25 cellular contexts compared by ENCODE assay signal in genomic region chr12:116920939-116921338, GRCh38. TPM values are rescaled to one million over a fixed set of nuclear protein-coding genes. Genes with fewer than 3 reads are reported as not detected.
DNase-seq lines count a peak whose midpoint lies in the region; ATAC-seq and TF ChIP-seq lines count a peak whose summit lies in the region.
"Had no signal": no experiment of that assay in that cellular context is flagged by ENCODE, and none has a peak within 500 bp of the region (broad histone marks: within the 10 kb centered on the region; RNA-seq: fewer than 3 reads in every experiment).

No MANE protein-coding gene starts in this region.

- POLR2A ChIA-PET in HEK293 (lab: Yijun Ruan, JAX) = interaction anchor here (0.8 kb wide), 1 partner anchor 10 kb away, joined by 3 read pairs; the partner anchor contains the start of gene FBXW8
- POLR2A ChIA-PET in naive thymus-derived CD8-positive, alpha-beta T cell (lab: Charles Lee) = no interaction called here

- H3K4me3 Mint-ChIP-seq in activated naive CD8-positive, alpha-beta T cell treated with anti-CD3 and anti-CD28 coated beads for 36 hours = no peak overlapping the region
- peak overlapping the region in 8 of 10 donors; percentile 33 to 81 (median 58) for H3K4me3 Mint-ChIP-seq in naive thymus-derived CD8-positive, alpha-beta T cell
- H3K4me3 Mint-ChIP-seq: activated CD4-positive, alpha-beta T cell treated with anti-CD3 and anti-CD28 coated beads for 36 hours; immature natural killer cell; nephron; stimulated activated effector memory CD8-positive, alpha-beta T cell treated with anti-CD3 and anti-CD28 coated beads, Interleukin-12 subunit alpha, Interleukin-12 subunit beta, amount 100 ng/mL, for 72 hours had no signal

- ATAC-seq in naive thymus-derived CD8-positive, alpha-beta T cell = no peak
- no peak for ATAC-seq in GM19467 (IDR thresholded peaks at IDR 0.05; ENCODE audit: unreplicated experiment)
- ATAC-seq in HG03280 (IDR thresholded peaks at IDR 0.05; ENCODE audit: unreplicated experiment) = no peak
- no peak for ATAC-seq in GM18867 (IDR thresholded peaks at IDR 0.05; ENCODE audit: unreplicated experiment)
- ATAC-seq: activated CD4-positive, alpha-beta T cell treated with anti-CD3 and anti-CD28 coated beads for 36 hours; activated naive CD4-positive, alpha-beta T cell treated with anti-CD3 and anti-CD28 coated beads, Interleukin-2, amount 50 U/mL, for 72 hours; left lobe of liver; pancreas; stimulated activated effector memory CD8-positive, alpha-beta T cell treated with anti-CD3 and anti-CD28 coated beads, Interleukin-12 subunit alpha, Interleukin-12 subunit beta, amount 100 ng/mL, for 72 hours had no signal

- peaks cover 28% of the 10 kb centered on the region for H3K4me1 ChIP-seq in HEK293 (ENCODE audit: control insufficient read depth, insufficient read depth, low read length)

- H3K9me3 Mint-ChIP-seq in activated naive CD8-positive, alpha-beta T cell treated with anti-CD3 and anti-CD28 coated beads for 36 hours = no peaks in the 10 kb centered on the region
- no peaks in the 10 kb centered on the region for H3K9me3 Mint-ChIP-seq in naive thymus-derived CD8-positive, alpha-beta T cell
- H3K9me3 Mint-ChIP-seq: activated naive CD4-positive, alpha-beta T cell treated with anti-CD3 and anti-CD28 coated beads, Interleukin-2, amount 50 U/mL, for 72 hours; immature natural killer cell; nephron; stimulated activated effector memory CD8-positive, alpha-beta T cell treated with anti-CD3 and anti-CD28 coated beads, Interleukin-12 subunit alpha, Interleukin-12 subunit beta, amount 100 ng/mL, for 72 hours had no signal

- no peaks in the 10 kb centered on the region for H3K36me3 ChIP-seq in HEK293 (ENCODE audit: control insufficient read depth in 2 of 2, insufficient read depth in 1 of 2, low read length in 2 of 2)
- H3K36me3 ChIP-seq: pancreas had no signal

- H3K36me3 Mint-ChIP-seq in activated naive CD8-positive, alpha-beta T cell treated with anti-CD3 and anti-CD28 coated beads for 36 hours = peaks cover 25% of the 10 kb centered on the region
- peaks cover 0 to 6% (median 3%) of the 10 kb centered on the region in 3 donors for H3K36me3 Mint-ChIP-seq in naive thymus-derived CD8-positive, alpha-beta T cell

- peaks cover 79% of the 10 kb centered on the region for H3K4me1 Mint-ChIP-seq in activated naive CD8-positive, alpha-beta T cell treated with anti-CD3 and anti-CD28 coated beads for 36 hours
- H3K4me1 Mint-ChIP-seq in naive thymus-derived CD8-positive, alpha-beta T cell = peaks cover 36 to 91% (median 88%) of the 10 kb centered on the region in 4 donors

- CTCF ChIA-PET in HEK293 (lab: Yijun Ruan, JAX) = interaction anchor here (0.6 to 1.1 kb wide), 2 partner anchors 19 to 225 kb away, joined by 3 to 7 read pairs; no protein-coding TSS in a partner anchor

- DNase-seq in activated naive CD8-positive, alpha-beta T cell treated with anti-CD3 and anti-CD28 coated beads for 36 hours = peak; percentile 10
- DNase-seq in naive thymus-derived CD8-positive, alpha-beta T cell = no peak
- DNase-seq: activated CD4-positive, alpha-beta T cell treated with anti-CD3 and anti-CD28 coated beads for 36 hours; central memory CD4-positive, alpha-beta T cell; COR-L47; dorsolateral prefrontal cortex; GDM1; immature natural killer cell; KBM-7; NCI-H510A treated with DMSO at 0.1 percent for 48 hours; pancreas; SIG-M5; stimulated activated CD4-positive, alpha-beta T cell treated with anti-CD3 and anti-CD28 coated beads, Interleukin-2, amount 100 ng/mL, for 48 hours had no signal

- H3K9me3 ChIP-seq in HEK293 (ENCODE audit: control insufficient read depth, insufficient read depth, low read depth, low read length) = no peaks in the 10 kb centered on the region
- H3K9me3 ChIP-seq: pancreas had no signal

- H3K27me3 Mint-ChIP-seq in activated naive CD8-positive, alpha-beta T cell treated with anti-CD3 and anti-CD28 coated beads for 36 hours = no peaks in the 10 kb centered on the region
- no peaks in the 10 kb centered on the region for H3K27me3 Mint-ChIP-seq in naive thymus-derived CD8-positive, alpha-beta T cell

- TF ChIP-seq CTCF in C4-2B (conservative IDR thresholded peaks at IDR 0.05) (no peak), HEK293 (tag by site-specific recombination; IDR thresholded peaks at IDR 0.05) (no peak)

- no peak overlapping the region for H3K4me3 ChIP-seq in HEK293 (ENCODE audit: low read depth, low read length)
- H3K4me3 ChIP-seq: dorsolateral prefrontal cortex, hepatocyte, pancreas had no signal

- H3K27ac Mint-ChIP-seq in activated naive CD8-positive, alpha-beta T cell treated with anti-CD3 and anti-CD28 coated beads for 36 hours = no peak overlapping the region
- H3K27ac Mint-ChIP-seq in naive thymus-derived CD8-positive, alpha-beta T cell = peak overlapping the region in 7 of 10 donors; percentile 15 to 83 (median 43)
- H3K27ac Mint-ChIP-seq: activated CD4-positive, alpha-beta T cell treated with anti-CD3 and anti-CD28 coated beads for 36 hours; activated naive CD4-positive, alpha-beta T cell treated with anti-CD3 and anti-CD28 coated beads, Interleukin-2, amount 50 U/mL, for 72 hours; immature natural killer cell; stimulated activated effector memory CD8-positive, alpha-beta T cell treated with anti-CD3 and anti-CD28 coated beads, Interleukin-12 subunit alpha, Interleukin-12 subunit beta, amount 100 ng/mL, for 72 hours had no signal

- H3K27ac ChIP-seq in C4-2B (peak overlapping the region; percentile 67), HEK293 (ENCODE audit: extremely low read depth, low read depth, low read length) (no peak overlapping the region; the same call in 1 of the 2 replicates)
- H3K27ac ChIP-seq: dorsolateral prefrontal cortex, epithelial cell of prostate had no signal

TF ChIP-seq in HEK293, 187 proteins besides CTCF, POLR2A, EP300 and RAD21 (continues in another document):
- TF ChIP-seq ZNF423 (tag by site-specific recombination; IDR thresholded peaks at IDR 0.05) = peak; percentile 49
- no peak for TF ChIP-seq ZNF473 (tag by site-specific recombination; IDR thresholded peaks at IDR 0.05)
- no peak for TF ChIP-seq SP2 (tag by site-specific recombination; IDR thresholded peaks at IDR 0.05)
- peak; percentile 17; the same call in 1 of the 2 replicates for TF ChIP-seq MZF1 (tag by site-specific recombination; IDR thresholded peaks at IDR 0.05; ENCODE audit: borderline replicate concordance)
- no peak for TF ChIP-seq ZNF37A (tag by site-specific recombination; IDR thresholded peaks at IDR 0.05)
- TF ChIP-seq GLIS1 (tag by site-specific recombination; IDR thresholded peaks at IDR 0.05) = peak; percentile 54; the same call in 1 of the 2 replicates
- TF ChIP-seq ZNF362 (tag by site-specific recombination; IDR thresholded peaks at IDR 0.05) = no peak
- TF ChIP-seq KLF7 (tag by site-specific recombination; IDR thresholded peaks at IDR 0.05; ENCODE audit: borderline replicate concordance) = peak; percentile 79; the same call in 1 of the 2 replicates
- 0 out of 2 replicates have a peak, but pooled peaks have one; percentile 17 for TF ChIP-seq PATZ1 (tag by site-specific recombination; IDR thresholded peaks at IDR 0.05)
- peak; percentile 61 for TF ChIP-seq ZBTB44 (tag by site-specific recombination; IDR thresholded peaks at IDR 0.05)
- no peak for TF ChIP-seq ZNF133 (tag by site-specific recombination; IDR thresholded peaks at IDR 0.05)
- TF ChIP-seq ZNF791 (tag by site-specific recombination; IDR thresholded peaks at IDR 0.05) = no peak

RNA-seq across cellular contexts. Expression of gene FBXW8, which starts 10.2 kb away (rescaled TPM):
- total RNA-seq in activated naive CD8-positive, alpha-beta T cell treated with anti-CD3 and anti-CD28 coated beads for 36 hours = 1 to 10 TPM; 7.3 to 8.0 TPM
- total RNA-seq in naive thymus-derived CD8-positive, alpha-beta T cell = 10 to 100 TPM; 17.0 to 18.3 TPM
- polyA plus RNA-seq in naive thymus-derived CD8-positive, alpha-beta T cell = 1 to 10 TPM; 5.3 to 9.0 (median 6.4) TPM

RNA-seq across cellular contexts. Expression of gene HRK, which starts 39.7 kb away (rescaled TPM):
- not detected for total RNA-seq in activated naive CD8-positive, alpha-beta T cell treated with anti-CD3 and anti-CD28 coated beads for 36 hours
- under 1 TPM; 0.13 to 0.30 TPM for total RNA-seq in naive thymus-derived CD8-positive, alpha-beta T cell
- polyA plus RNA-seq in naive thymus-derived CD8-positive, alpha-beta T cell = not detected
- total RNA-seq: activated CD4-positive, alpha-beta T cell treated with anti-CD3 and anti-CD28 coated beads for 36 hours; activated naive CD4-positive, alpha-beta T cell treated with anti-CD3 and anti-CD28 coated beads, Interleukin-2, amount 50 U/mL, for 72 hours; fibroblast of villous mesenchyme; hepatocyte; left lobe of liver had no signal
- polyA plus RNA-seq: immature natural killer cell had no signal
